ENCODE assay signal across 8 cellular contexts in genomic region chr20:54208492-54209044, GRCh38. TPM values are rescaled to one million over a fixed set of nuclear protein-coding genes. Genes with fewer than 3 reads are reported as not detected.
DNase-seq lines count a peak whose midpoint lies in the region; ATAC-seq and TF ChIP-seq lines count a peak whose summit lies in the region.

No MANE protein-coding gene starts in this region.

- POLR2A ChIA-PET in HEK293 (lab: Yijun Ruan, JAX) = interaction anchor here (1.2 kb wide), 1 partner anchor 104 kb away, joined by 4 read pairs; no protein-coding TSS in a partner anchor

- H3K4me3 ChIP-seq in HEK293 (ENCODE audit: low read depth, low read length) (peak overlapping the region; percentile 92), breast epithelium (peak overlapping the region; percentile 85 to 90 (median 89))

- intact Hi-C loops in breast epithelium (cut with DNase I; ENCODE audit: low total_unique reads) = loop anchor here (10.0 kb wide), 1 partner anchor 114 kb away; no protein-coding TSS in a partner anchor

- peak overlapping the region; percentile 97; the same call in 1 of the 2 replicates for H3K27ac ChIP-seq in HEK293 (ENCODE audit: extremely low read depth, low read depth, low read length)
- peak overlapping the region; percentile 97 to 99 for H3K27ac ChIP-seq in breast epithelium

- H3K9me3 ChIP-seq in HEK293 (ENCODE audit: control insufficient read depth, insufficient read depth, low read depth, low read length) = no peaks in the 10 kb centered on the region
- no peaks in the 10 kb centered on the region for H3K9me3 ChIP-seq in breast epithelium

- no peak for TF ChIP-seq CTCF in HEK293 (tag by site-specific recombination; IDR thresholded peaks at IDR 0.05)
- TF ChIP-seq CTCF in breast epithelium (IDR thresholded peaks at IDR 0.05) = no peak

- peak; percentile 24 to 36 for ATAC-seq in activated CD4-positive, CD25-positive, alpha-beta regulatory T cell treated with anti-CD3 and anti-CD28 coated beads, Interleukin-2, amount 50 U/mL, for 24 hours

- peaks cover 0 to 13% of the 10 kb centered on the region in 2 experiments; a peak in 1 of 3 replicates for H3K36me3 ChIP-seq in HEK293 (ENCODE audit: control insufficient read depth in 2 of 2, insufficient read depth in 1 of 2, low read length in 2 of 2)
- no peaks in the 10 kb centered on the region for H3K36me3 ChIP-seq in breast epithelium

- CTCF ChIA-PET in HEK293 (lab: Yijun Ruan, JAX) = interaction anchor here (0.6 to 2.3 kb wide), 17 partner anchors 10 to 439 kb away, joined by 3 to 20 read pairs (median 4); no protein-coding TSS in a partner anchor

- no peaks in the 10 kb centered on the region for H3K27me3 ChIP-seq in breast epithelium

- no peak for TF ChIP-seq POLR2A in breast epithelium (IDR thresholded peaks at IDR 0.05)

- H3K4me1 ChIP-seq in HEK293 (ENCODE audit: control insufficient read depth, insufficient read depth, low read length) = no peaks in the 10 kb centered on the region
- H3K4me1 ChIP-seq in breast epithelium = peaks cover 0 to 4% of the 10 kb centered on the region in 2 donors

- no peak for DNase-seq in activated CD4-positive, CD25-positive, alpha-beta regulatory T cell (lab: John Stamatoyannopoulos, UW)
- DNase-seq in NCI-H69 (lab: John Stamatoyannopoulos, UW) = peak; percentile 42
- no peak for DNase-seq in breast epithelium (ENCODE audit: low spot score in 2 of 2)
- peak; percentile 67 for DNase-seq in left kidney (ENCODE audit: low read depth, low spot score)
- peak; percentile 45 for DNase-seq in superior temporal gyrus (ENCODE audit: extremely low spot score)
- DNase-seq in central memory CD4-positive, alpha-beta T cell = no peak

TF ChIP-seq in HEK293, 187 proteins besides CTCF, POLR2A, EP300 and RAD21:
- TF ChIP-seq OSR2 (tag by site-specific recombination; IDR thresholded peaks at IDR 0.05) = no peak
- 0 out of 2 replicates have a peak, but pooled peaks have one; percentile 47 for TF ChIP-seq ZNF138 (tag by site-specific recombination; IDR thresholded peaks at IDR 0.05; ENCODE audit: borderline replicate concordance)
- no peak for TF ChIP-seq ZNF571 (tag by site-specific recombination; IDR thresholded peaks at IDR 0.05)
- TF ChIP-seq ZBTB48 (tag by site-specific recombination; IDR thresholded peaks at IDR 0.05) = no peak
- TF ChIP-seq SP3 (tag by site-specific recombination; IDR thresholded peaks at IDR 0.05) = no peak
- no peak for TF ChIP-seq ZBTB6 (tag by site-specific recombination; IDR thresholded peaks at IDR 0.05)
- TF ChIP-seq GLIS2 (tag by site-specific recombination; IDR thresholded peaks at IDR 0.05) = no peak
- no peak for TF ChIP-seq ZNF658 (tag by site-specific recombination; IDR thresholded peaks at IDR 0.05)
- TF ChIP-seq ZNF335 (tag by site-specific recombination; conservative IDR thresholded peaks at IDR 0.05) = peak; percentile 86
- TF ChIP-seq ZBTB20 (tag by site-specific recombination; IDR thresholded peaks at IDR 0.05) = 0 out of 2 replicates have a peak, but pooled peaks have one; percentile 23
- TF ChIP-seq ZNF629 (tag by site-specific recombination; IDR thresholded peaks at IDR 0.05) = no peak
- no peak for TF ChIP-seq HIC1 (tag by site-specific recombination; IDR thresholded peaks at IDR 0.05)
- TF ChIP-seq ZNF76 (tag by site-specific recombination; IDR thresholded peaks at IDR 0.05; ENCODE audit: borderline replicate concordance, low read depth) = peak; percentile 27; the same call in 1 of the 2 replicates
- TF ChIP-seq PRDM1 (tag by site-specific recombination; IDR thresholded peaks at IDR 0.05) = no peak

RNA-seq across cellular contexts. Expression of gene PFDN4, which starts 0.7 kb away (rescaled TPM):
- total RNA-seq in breast epithelium = 10 to 100 TPM; 41.0 to 57.7 (median 52.1) TPM

RNA-seq across cellular contexts. Expression of gene CYP24A1, which starts 34.8 kb away (rescaled TPM):
- 1 to 10 TPM in 2 of 3 donors, not detected in 1; 2.0 to 6.4 TPM for total RNA-seq in breast epithelium

Comparison
In these comparisons a context has a peak if more than half of its experiments do, and no peak if none do; other contexts are left out.
1. DNase-seq: peak in NCI-H69 (single experiment), left kidney (single experiment) and superior temporal gyrus (single experiment); none in activated CD4-positive, CD25-positive, alpha-beta regulatory T cell (0 of 4), breast epithelium (0 of 2) and central memory CD4-positive, alpha-beta T cell (single experiment).